Comparison of ENCODE assay signal across 9 cellular contexts in genomic region chr10:69958232-69958902, GRCh38.
A peak's percentile ranks its signal among the peaks of the same experiment; 100 is the strongest.
DNase-seq lines count a peak whose midpoint lies in the region; ATAC-seq, FAIRE-seq and TF ChIP-seq lines count a peak whose summit lies in the region.
"Had no signal": no experiment of that assay in that cellular context is flagged by ENCODE, and none has a peak within 500 bp of the region (broad histone marks: within the 10 kb centered on the region; RNA-seq: fewer than 3 reads in every experiment).

No MANE protein-coding gene starts in this region.

- no peak overlapping the region for H3K18ac ChIP-seq in mesendoderm (ENCODE audit: low read length)

- H3K79me1 ChIP-seq in mesendoderm (ENCODE audit: low read length), result no peaks in the 10 kb centered on the region

- no peak overlapping the region for H3K9ac ChIP-seq in mesendoderm (ENCODE audit: low read length)

- FAIRE-seq in RCC 7860 (lab: Jason Lieb, UNC), result no peak
- FAIRE-seq: islet of Langerhans had no signal

- H2BK120ac ChIP-seq in mesendoderm (ENCODE audit: low read depth, low read length), result no peak overlapping the region

- no peak overlapping the region for H2BK5ac ChIP-seq in mesendoderm (ENCODE audit: low read length)

- H3K4me3 ChIP-seq in mesendoderm (ENCODE audit: low read length), result no peak overlapping the region

- no peaks in the 10 kb centered on the region for H3K27me3 ChIP-seq in mesendoderm (ENCODE audit: insufficient read depth, low read length, poor library complexity)

- no peak overlapping the region for H4K5ac ChIP-seq in mesendoderm (ENCODE audit: low read length)

- no peak overlapping the region for H3K23ac ChIP-seq in mesendoderm (ENCODE audit: low read length)

- no peaks in the 10 kb centered on the region for H3K36me3 ChIP-seq in mesendoderm (ENCODE audit: control insufficient read depth, insufficient read depth, low read length)

- H2AK5ac ChIP-seq in mesendoderm (ENCODE audit: low read length), result no peak overlapping the region

- no peak overlapping the region for H3K56ac ChIP-seq in mesendoderm (ENCODE audit: low read length)

- H3K27ac ChIP-seq in mesendoderm (ENCODE audit: low read depth, low read length), result no peak overlapping the region

- peaks cover 8% of the 10 kb centered on the region for H3K4me1 ChIP-seq in mesendoderm (ENCODE audit: control insufficient read depth, low read depth, low read length)

- no peak overlapping the region for H2BK15ac ChIP-seq in mesendoderm (replicated peaks; ENCODE audit: low read depth)

- no peak overlapping the region for H4K8ac ChIP-seq in mesendoderm (ENCODE audit: low read depth, low read length)

- DNase-seq in AG08395 (ENCODE audit: low spot score), result peak; percentile 84
- peak; percentile 77 for DNase-seq in GM10266 (ENCODE audit: extremely low spot score)
- peak; percentile 61 for DNase-seq in HT-29 (ENCODE audit: low spot score)
- DNase-seq in RCC 7860 (ENCODE audit: low spot score), result peak; percentile 47
- DNase-seq in dermis blood vessel endothelial cell, result peak; percentile 76
- peak; percentile 88 for DNase-seq in mesendoderm
- DNase-seq in NCI-H187 treated with DMSO at 0.1 percent for 48 hours (lab: John Stamatoyannopoulos, UW), result no peak

- H3K4ac ChIP-seq in mesendoderm (ENCODE audit: low read depth, low read length), result no peak overlapping the region

- H3K79me2 ChIP-seq in mesendoderm (ENCODE audit: control insufficient read depth, insufficient read depth, low read length), result no peaks in the 10 kb centered on the region

- WGBS in mesendoderm (ENCODE audit: extremely low coverage, insufficient coverage, low lambda C conversion rate), result no CpG with 5 or more reads among the region's 1 CpG

- ATAC-seq in GM18511 (IDR thresholded peaks at IDR 0.05; ENCODE audit: unreplicated experiment), result no peak

- H3K4me2 ChIP-seq in mesendoderm (ENCODE audit: low read length), result no peak overlapping the region

- TF ChIP-seq CTCF in GM10266 (IDR thresholded peaks at IDR 0.05; ENCODE audit: control insufficient read depth, insufficient read depth, low read depth, missing control alignments), result peak; percentile 85
